In the genomic region with DNA sequence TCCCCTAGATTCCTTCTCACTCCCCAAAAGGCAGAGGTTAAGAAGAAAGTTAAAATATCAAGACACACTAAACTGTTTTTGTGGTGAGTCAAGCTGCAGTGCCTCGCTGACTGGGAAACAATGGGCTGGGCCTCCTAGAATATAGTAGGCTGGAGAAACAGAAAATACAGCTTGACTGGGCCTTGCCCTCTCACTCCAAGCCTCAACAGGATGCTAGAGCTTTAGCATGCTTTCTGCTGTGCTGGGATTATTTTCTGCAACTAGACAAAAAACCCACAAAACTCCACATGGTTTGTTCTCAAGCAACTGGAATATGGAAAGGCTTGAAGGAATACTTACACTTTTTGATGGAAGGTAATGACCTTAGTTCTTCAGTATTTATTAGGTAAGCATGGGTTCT, we compare ENCODE assay signal across 2 cellular contexts.
A peak's percentile ranks its signal among the peaks of the same experiment; 100 is the strongest.
TF ChIP-seq lines count a peak whose summit lies in the region.

No MANE protein-coding gene starts in this region.

TF ChIP-seq in IMR-90, 13 proteins besides CTCF, POLR2A, EP300 and RAD21:
- TF ChIP-seq BHLHE40 (IDR thresholded peaks at IDR 0.05; ENCODE audit: low read depth, low read length), result no peak
- TF ChIP-seq MAZ (IDR thresholded peaks at IDR 0.05; ENCODE audit: borderline replicate concordance, low read depth, low read length), result no peak
- no peak for TF ChIP-seq CEBPB (IDR thresholded peaks at IDR 0.05; ENCODE audit: low read depth, low read length)
- no peak for TF ChIP-seq RFX5 (IDR thresholded peaks at IDR 0.05; ENCODE audit: low read depth, low read length)
- TF ChIP-seq FOS (IDR thresholded peaks at IDR 0.05; ENCODE audit: low read depth, low read length), result peak; percentile 16; the same call in 1 of the 2 replicates
- TF ChIP-seq MAFK (IDR thresholded peaks at IDR 0.05; ENCODE audit: low read depth, low read length), result peak; percentile 52
- no peak for TF ChIP-seq CHD1 (IDR thresholded peaks at IDR 0.05; ENCODE audit: low read depth, low read length)
- TF ChIP-seq, protein P1, sequence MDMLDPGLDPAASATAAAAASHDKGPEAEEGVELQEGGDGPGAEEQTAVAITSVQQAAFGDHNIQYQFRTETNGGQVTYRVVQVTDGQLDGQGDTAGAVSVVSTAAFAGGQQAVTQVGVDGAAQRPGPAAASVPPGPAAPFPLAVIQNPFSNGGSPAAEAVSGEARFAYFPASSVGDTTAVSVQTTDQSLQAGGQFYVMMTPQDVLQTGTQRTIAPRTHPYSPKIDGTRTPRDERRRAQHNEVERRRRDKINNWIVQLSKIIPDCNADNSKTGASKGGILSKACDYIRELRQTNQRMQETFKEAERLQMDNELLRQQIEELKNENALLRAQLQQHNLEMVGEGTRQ (IDR thresholded peaks at IDR 0.05; ENCODE audit: low read depth, low read length), result no peak
- TF ChIP-seq RCOR1 (IDR thresholded peaks at IDR 0.05; ENCODE audit: insufficient replicate concordance, low read length), result no peak
- TF ChIP-seq, protein P2, sequence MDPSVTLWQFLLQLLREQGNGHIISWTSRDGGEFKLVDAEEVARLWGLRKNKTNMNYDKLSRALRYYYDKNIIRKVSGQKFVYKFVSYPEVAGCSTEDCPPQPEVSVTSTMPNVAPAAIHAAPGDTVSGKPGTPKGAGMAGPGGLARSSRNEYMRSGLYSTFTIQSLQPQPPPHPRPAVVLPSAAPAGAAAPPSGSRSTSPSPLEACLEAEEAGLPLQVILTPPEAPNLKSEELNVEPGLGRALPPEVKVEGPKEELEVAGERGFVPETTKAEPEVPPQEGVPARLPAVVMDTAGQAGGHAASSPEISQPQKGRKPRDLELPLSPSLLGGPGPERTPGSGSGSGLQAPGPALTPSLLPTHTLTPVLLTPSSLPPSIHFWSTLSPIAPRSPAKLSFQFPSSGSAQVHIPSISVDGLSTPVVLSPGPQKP (IDR thresholded peaks at IDR 0.05; ENCODE audit: borderline replicate concordance, low read depth, low read length), result no peak
- TF ChIP-seq SMC3 (IDR thresholded peaks at IDR 0.05; ENCODE audit: low read depth, low read length), result no peak
- no peak for TF ChIP-seq NFE2L2 (IDR thresholded peaks at IDR 0.05; ENCODE audit: low read depth, low read length)
- no peak for TF ChIP-seq MXI1 (IDR thresholded peaks at IDR 0.05; ENCODE audit: borderline replicate concordance, low read depth, low read length)

TF ChIP-seq in GM12878, 131 proteins besides CTCF, POLR2A, EP300 and RAD21:
- no peak for TF ChIP-seq IRF4 (IDR thresholded peaks at IDR 0.05; ENCODE audit: low read depth, low read length)
- no peak for TF ChIP-seq HDGF (IDR thresholded peaks at IDR 0.05)
- TF ChIP-seq GATAD2B (conservative IDR thresholded peaks at IDR 0.05; ENCODE audit: low read depth), result no peak
- TF ChIP-seq SUZ12 (IDR thresholded peaks at IDR 0.05; ENCODE audit: unreplicated experiment), result no peak
- TF ChIP-seq TCF7 (IDR thresholded peaks at IDR 0.05; ENCODE audit: borderline replicate concordance), result no peak
- TF ChIP-seq POU2F2 (IDR thresholded peaks at IDR 0.05; ENCODE audit: borderline replicate concordance, low read depth, low read length), result no peak
